22 cellular contexts compared by ENCODE assay signal in genomic region chr6:169886631-169887227, GRCh38.
DNase-seq lines count a peak whose midpoint lies in the region; ATAC-seq and TF ChIP-seq lines count a peak whose summit lies in the region.
"Had no signal": no experiment of that assay in that cellular context is flagged by ENCODE, and none has a peak within 500 bp of the region (broad histone marks: within the 10 kb centered on the region; RNA-seq: fewer than 3 reads in every experiment).

No MANE protein-coding gene starts in this region.

- H3K4me1 Mint-ChIP-seq in WTC11 (no peaks in the 10 kb centered on the region), chondrocyte (ENCODE audit: low read depth) (no peaks in the 10 kb centered on the region)

- no peaks in the 10 kb centered on the region for H3K79me2 ChIP-seq in OCI-LY7 (ENCODE audit: insufficient read depth, low read depth, low read length)

- no peak overlapping the region for H2AFZ ChIP-seq in OCI-LY7 (ENCODE audit: low read length)

- BruUV-seq in OCI-LY7 (replicated peaks; lab: Mats Ljungman, UMichigan), result no TSS peak

- H3K27ac Mint-ChIP-seq in WTC11, result no peak overlapping the region
- no peak overlapping the region for H3K27ac Mint-ChIP-seq in chondrocyte (ENCODE audit: unreplicated experiment)
- H3K27ac Mint-ChIP-seq: HFFc6 had no signal

- peak; percentile 27 for DNase-seq in cardiac septum (ENCODE audit: low spot score)
- DNase-seq in right cardiac atrium, result no peak
- no peak for DNase-seq in WTC11 (ENCODE audit: low spot score)
- peak; percentile 30 for DNase-seq in islet precursor cell
- peak; percentile 66 for DNase-seq in spleen
- no peak for DNase-seq in NOMO-1 treated with dmso at 0.1 percent for 144 hours (lab: John Stamatoyannopoulos, UW; ENCODE audit: unreplicated experiment)
- no peak for DNase-seq in OCI-LY7 (ENCODE audit: low spot score)
- no peak for DNase-seq in chondrocyte (ENCODE audit: low spot score)
- DNase-seq: DMS53, EL, H7, HFFc6, KG1, NCI-H1092, NCI-H1436, NCI-H1930, NCI-H2227 treated with DMSO at 0.1 percent for 48 hours, NCI-H510A treated with DMSO at 0.1 percent for 48 hours, NCI-H748 treated with DMSO at 0.1 percent for 48 hours had no signal

- CTCF ChIA-PET in WTC11 (lab: Charles Lee), result interaction anchor here (0.6 to 1.3 kb wide), 2 partner anchors 97 to 107 kb away, joined by 3 to 5 read pairs; no protein-coding TSS in a partner anchor
- CTCF ChIA-PET in OCI-LY7 (lab: Charles Lee; ENCODE audit: unreplicated experiment), result no interaction called here

- H3K27me3 Mint-ChIP-seq in WTC11 (ENCODE audit: low read depth), result 0 out of 2 replicates have a peak, but pooled peaks cover 4% of the 10 kb centered on the region
- H3K27me3 Mint-ChIP-seq in chondrocyte (ENCODE audit: low read depth), result peaks cover 67% of the 10 kb centered on the region

- TF ChIP-seq POLR2A in spleen (IDR thresholded peaks at IDR 0.05), result no peak

- H3K36me3 ChIP-seq in spleen, result no peaks in the 10 kb centered on the region
- H3K36me3 ChIP-seq in OCI-LY7 (ENCODE audit: insufficient read depth, low read length), result no peaks in the 10 kb centered on the region
- H3K36me3 ChIP-seq: SJSA1 had no signal

- H3K4me1 ChIP-seq in right cardiac atrium (ENCODE audit: control insufficient read depth, insufficient read depth, low read length) (no peaks in the 10 kb centered on the region), spleen (no peaks in the 10 kb centered on the region), OCI-LY7 (ENCODE audit: insufficient read depth, low read length, poor library complexity, severe bottlenecking) (no peaks in the 10 kb centered on the region)
- H3K4me1 ChIP-seq: SJSA1 had no signal

- POLR2A ChIA-PET in WTC11 (lab: Charles Lee) (no interaction called here), OCI-LY7 (lab: Charles Lee) (interaction anchor here (1.2 kb wide), 1 partner anchor 11 kb away, joined by 4 read pairs; no protein-coding TSS in a partner anchor)

- H3K9me3 Mint-ChIP-seq in WTC11 (peaks cover 23% of the 10 kb centered on the region), chondrocyte (ENCODE audit: low read depth) (peaks cover 10% of the 10 kb centered on the region)

- no peaks in the 10 kb centered on the region for H3K9me2 ChIP-seq in OCI-LY7 (ENCODE audit: insufficient read depth, low read length)

- H3K27ac ChIP-seq in right cardiac atrium (ENCODE audit: low read length), result no peak overlapping the region
- H3K27ac ChIP-seq in spleen, result no peak overlapping the region
- no peak overlapping the region for H3K27ac ChIP-seq in OCI-LY7 (ENCODE audit: low read depth, low read length, poor library complexity, severe bottlenecking)
- H3K27ac ChIP-seq: C4-2B, HL-60, SJSA1 had no signal

- no peaks in the 10 kb centered on the region for H4K20me1 ChIP-seq in OCI-LY7 (ENCODE audit: insufficient read depth, low read length)

- no peak overlapping the region for H3K4me3 ChIP-seq in right cardiac atrium (ENCODE audit: low read length)
- no peak overlapping the region for H3K4me3 ChIP-seq in spleen
- H3K4me3 ChIP-seq in OCI-LY7 (ENCODE audit: low read depth, low read length, poor library complexity, severe bottlenecking), result no peak overlapping the region
- H3K4me3 ChIP-seq: SJSA1 had no signal

- H3K4me2 ChIP-seq in OCI-LY7 (ENCODE audit: low read length), result no peak overlapping the region

- no peak for TF ChIP-seq CTCF in WTC11 (IDR thresholded peaks at IDR 0.05)
- no peak for TF ChIP-seq CTCF in spleen (IDR thresholded peaks at IDR 0.05 in 8 of 11, conservative IDR thresholded peaks at IDR 0.05 in 3 of 11)
- no peak for TF ChIP-seq CTCF in OCI-LY7 (conservative IDR thresholded peaks at IDR 0.05; ENCODE audit: low read length)
- TF ChIP-seq CTCF in chondrocyte (IDR thresholded peaks at IDR 0.05), result no peak

- H3K9me3 ChIP-seq in right cardiac atrium (ENCODE audit: control insufficient read depth, low read length) (no peaks in the 10 kb centered on the region), spleen (peaks cover 0 to 12% (median 0%) of the 10 kb centered on the region in 8 donors), OCI-LY7 (ENCODE audit: low read length) (no peaks in the 10 kb centered on the region)

- intact Hi-C loops in cardiac septum (cut with DNase I), result no loop called here
- intact Hi-C loops in right cardiac atrium (cut with DNase I), result no loop called here
- intact Hi-C loops in spleen (cut with DNase I; ENCODE audit: low total_unique reads), result no loop called here
- intact Hi-C loops in OCI-LY7 (cut with micrococcal nuclease; ENCODE audit: unreplicated experiment), result no loop called here

- H3K4me3 Mint-ChIP-seq in WTC11 (no peak overlapping the region), chondrocyte (ENCODE audit: unreplicated experiment) (no peak overlapping the region)
- H3K4me3 Mint-ChIP-seq: HFFc6 had no signal

- ATAC-seq in right cardiac atrium, result no peak
- peak; percentile 39; the same call in 1 of the 2 replicates for ATAC-seq in WTC11

- 83% methylated on average over 15 of the region's 15 CpGs for WGBS in right cardiac atrium
- WGBS in spleen, 5 donors, result 77 to 96% (median 87%) methylated on average over 12 to 15 of the region's 15 CpGs

- H3K27me3 ChIP-seq in right cardiac atrium (ENCODE audit: control insufficient read depth, insufficient read depth) (no peaks in the 10 kb centered on the region), spleen (replicated peaks in 1 of 7) (peaks cover 0 to 64% (median 4%) of the 10 kb centered on the region in 7 donors)
- H3K27me3 ChIP-seq: SJSA1 had no signal

- H3K36me3 Mint-ChIP-seq in WTC11, result peaks cover 7% of the 10 kb centered on the region
- H3K36me3 Mint-ChIP-seq in chondrocyte (ENCODE audit: low read depth), result no peaks in the 10 kb centered on the region

TF ChIP-seq in WTC11, 78 proteins besides CTCF, POLR2A, EP300 and RAD21:
- no peak for TF ChIP-seq CDX4 (CRISPR knock-in tag; IDR thresholded peaks at IDR 0.05; ENCODE audit: borderline replicate concordance)

Comparison
In these comparisons a context has a peak if more than half of its experiments do, and no peak if none do; other contexts are left out.
1. DNase-seq: peak in cardiac septum (single experiment), islet precursor cell (single experiment) and spleen (single experiment); none in right cardiac atrium (0 of 3), WTC11 (single experiment), NOMO-1 treated with dmso at 0.1 percent for 144 hours (single experiment), OCI-LY7 (single experiment) and chondrocyte (single experiment).